ENCODE assay signal across 1 cellular context in genomic region chr5:137344723-137345322, GRCh38.
TF ChIP-seq lines count a peak whose summit lies in the region.

No MANE protein-coding gene starts in this region.

TF ChIP-seq in HepG2, 621 proteins besides CTCF, POLR2A, EP300 and RAD21 (continued from another document):
- no peak for TF ChIP-seq PRDM15 (CRISPR knock-in tag; IDR thresholded peaks at IDR 0.05)
